In the genomic region with DNA sequence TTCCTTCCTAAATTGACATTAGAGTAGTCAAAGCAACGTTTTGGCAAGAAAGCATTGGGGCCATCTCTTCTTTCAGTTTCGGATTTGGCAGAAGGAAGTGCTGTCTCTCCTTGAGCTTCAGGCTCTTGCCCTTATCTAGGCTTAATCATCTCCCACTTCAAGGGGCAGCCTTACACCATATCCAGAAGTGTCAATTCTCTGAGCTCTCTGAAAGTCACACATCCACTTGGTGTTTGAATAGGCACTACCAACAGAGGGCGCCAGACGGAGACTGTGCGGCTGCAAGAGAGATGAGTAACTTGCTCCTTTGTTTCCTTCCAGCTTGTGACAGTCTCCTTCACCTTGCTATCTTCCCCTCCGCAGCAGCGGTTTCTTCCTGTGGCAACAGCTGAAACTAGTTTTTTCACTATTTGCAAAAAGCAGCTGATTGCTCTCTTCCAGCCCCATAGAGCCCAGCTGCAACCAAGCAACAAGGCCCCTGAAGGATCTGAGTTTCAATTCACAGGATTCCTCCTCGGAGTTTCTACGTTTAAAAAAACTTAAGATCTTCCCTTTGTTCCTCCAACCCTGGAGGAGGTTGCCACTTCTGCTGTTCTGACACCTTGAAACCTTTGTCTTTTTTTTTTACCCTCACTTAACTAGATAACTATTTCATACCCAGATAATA, we compare ENCODE assay signal across 8 cellular contexts.
DNase-seq lines count a peak whose midpoint lies in the region; ATAC-seq, FAIRE-seq and TF ChIP-seq lines count a peak whose summit lies in the region.

No MANE protein-coding gene starts in this region.

- H3K27ac ChIP-seq in A673 (ENCODE audit: low read depth, low read length, poor library complexity, severe bottlenecking) (no peak overlapping the region), parathyroid adenoma (no peak overlapping the region), transverse colon (peak overlapping the region in 2 of 4 donors; percentile 33 to 37)

- POLR2A ChIA-PET in A673 (lab: Charles Lee; ENCODE audit: low non-redundant PET): interaction anchor here (0.5 kb wide), 1 partner anchor 472 kb away, joined by 3 read pairs; no protein-coding TSS in a partner anchor

- TF ChIP-seq EP300 in transverse colon (IDR thresholded peaks at IDR 0.05; ENCODE audit: low read depth): no peak

- H3K27me3 ChIP-seq in A673 (replicated peaks; ENCODE audit: insufficient read depth, low read depth, low read length, poor library complexity) (no peaks in the 10 kb centered on the region), parathyroid adenoma (ENCODE audit: control insufficient read depth, insufficient read depth, low read length) (no peaks in the 10 kb centered on the region), transverse colon (no peaks in the 10 kb centered on the region)

- H3K4me1 ChIP-seq in A673 (ENCODE audit: insufficient read depth, low read length, poor library complexity, severe bottlenecking) (no peaks in the 10 kb centered on the region), parathyroid adenoma (no peaks in the 10 kb centered on the region), transverse colon (peaks cover 0 to 3% (median 0%) of the 10 kb centered on the region in 4 donors)

- in situ Hi-C loops in transverse colon (cut with MboI; ENCODE audit: low pct_ligation_motif_present in 1 of 4, low pct_unique_long_range_greater_than_20kb in 1 of 4, low sequenced_read_pairs in 3 of 4): loop anchor here in 2 of 4 donors (10.0 kb wide), 1 partner anchor 378 kb away; no protein-coding TSS in a partner anchor

- no peak for TF ChIP-seq POLR2A in transverse colon (IDR thresholded peaks at IDR 0.05)

- ATAC-seq in GM18909 (IDR thresholded peaks at IDR 0.05; ENCODE audit: poor library complexity, unreplicated experiment): peak; percentile 71

- no peak overlapping the region for H3K9ac ChIP-seq in parathyroid adenoma

- no peaks in the 10 kb centered on the region for H3K9me3 ChIP-seq in A673 (ENCODE audit: low read depth, low read length, poor library complexity, severe bottlenecking)
- no peaks in the 10 kb centered on the region for H3K9me3 ChIP-seq in parathyroid adenoma (ENCODE audit: control insufficient read depth, low read length)
- H3K9me3 ChIP-seq in transverse colon: no peaks in the 10 kb centered on the region

- H3K79me2 ChIP-seq in parathyroid adenoma: no peaks in the 10 kb centered on the region

- DNase-seq in A673 (ENCODE audit: low spot score): peak; percentile 82
- DNase-seq in LNCaP clone FGC (ENCODE audit: low read depth): peak; percentile 4
- peak; percentile 81 for DNase-seq in RPMI7951 (ENCODE audit: low read depth)
- DNase-seq in activated T-helper 9 cell treated with anti-CD3 and anti-CD28 coated beads, Interleukin-2, amount 50 U/mL, for 16 hours (ENCODE audit: low read depth): peak; percentile 64
- peak; percentile 19 to 43 for DNase-seq in frontal cortex (ENCODE audit: low spot score in 2 of 2)
- DNase-seq in transverse colon: peak; percentile 79

- BruUV-seq in A673 (replicated peaks; lab: Mats Ljungman, UMichigan): no TSS peak

- no peak overlapping the region for H3K4me3 ChIP-seq in A673 (ENCODE audit: low read depth, low read length, poor library complexity, severe bottlenecking)
- H3K4me3 ChIP-seq in LNCaP clone FGC (ENCODE audit: low read depth, low read length): no peak overlapping the region
- H3K4me3 ChIP-seq in parathyroid adenoma (ENCODE audit: low read depth, low read length): no peak overlapping the region
- no peak overlapping the region for H3K4me3 ChIP-seq in transverse colon

- TF ChIP-seq CTCF in A673 (conservative IDR thresholded peaks at IDR 0.05; ENCODE audit: low read depth, low read length) (peak; percentile 95), LNCaP clone FGC (IDR thresholded peaks at IDR 0.05; ENCODE audit: control insufficient read depth, extremely low read depth, insufficient read depth) (peak; percentile 79), parathyroid adenoma (IDR thresholded peaks at IDR 0.05) (peak; percentile 72), transverse colon (IDR thresholded peaks at IDR 0.05) (peak; percentile 77 to 89 (median 82))

- CTCF ChIA-PET in A673 (lab: Charles Lee): interaction anchor here (0.5 to 1.5 kb wide), 11 partner anchors 10 to 376 kb away, joined by 3 to 5 read pairs (median 3); no protein-coding TSS in a partner anchor

- no peaks in the 10 kb centered on the region for H3K36me3 ChIP-seq in A673 (ENCODE audit: insufficient read depth, low read length, poor library complexity, severe bottlenecking)
- H3K36me3 ChIP-seq in parathyroid adenoma (ENCODE audit: control insufficient read depth, insufficient read depth, low read length): no peaks in the 10 kb centered on the region
- no peaks in the 10 kb centered on the region for H3K36me3 ChIP-seq in transverse colon

- FAIRE-seq in frontal cortex (lab: Jason Lieb, UNC): no peak

- no peak overlapping the region for H3K4me2 ChIP-seq in parathyroid adenoma (ENCODE audit: low read length)

- WGBS in transverse colon (ENCODE audit: low coverage in 1 of 2), 2 donors: 15 to 24% methylated on average over 7 to 9 of the region's 9 CpGs

- no peak overlapping the region for H2AFZ ChIP-seq in parathyroid adenoma

- intact Hi-C loops in A673 (cut with micrococcal nuclease; ENCODE audit: unreplicated experiment) (loop anchor here (2.0 to 10.0 kb wide), 2 partner anchors 148 to 370 kb away; a partner anchor contains a TSS), transverse colon (cut with DNase I; ENCODE audit: low total_unique reads) (no loop called here)

Comparison
In these comparisons a context has a peak if more than half of its experiments do, and no peak if none do; other contexts are left out.
1. DNase-seq: peak in every context shown above with its lines; median percentile 82 in A673; 81 in RPMI7951; 79 in transverse colon; 64 in activated T-helper 9 cell treated with anti-CD3 and anti-CD28 coated beads, Interleukin-2, amount 50 U/mL, for 16 hours; 31 in frontal cortex; 4 in LNCaP clone FGC.